In the genomic region with DNA sequence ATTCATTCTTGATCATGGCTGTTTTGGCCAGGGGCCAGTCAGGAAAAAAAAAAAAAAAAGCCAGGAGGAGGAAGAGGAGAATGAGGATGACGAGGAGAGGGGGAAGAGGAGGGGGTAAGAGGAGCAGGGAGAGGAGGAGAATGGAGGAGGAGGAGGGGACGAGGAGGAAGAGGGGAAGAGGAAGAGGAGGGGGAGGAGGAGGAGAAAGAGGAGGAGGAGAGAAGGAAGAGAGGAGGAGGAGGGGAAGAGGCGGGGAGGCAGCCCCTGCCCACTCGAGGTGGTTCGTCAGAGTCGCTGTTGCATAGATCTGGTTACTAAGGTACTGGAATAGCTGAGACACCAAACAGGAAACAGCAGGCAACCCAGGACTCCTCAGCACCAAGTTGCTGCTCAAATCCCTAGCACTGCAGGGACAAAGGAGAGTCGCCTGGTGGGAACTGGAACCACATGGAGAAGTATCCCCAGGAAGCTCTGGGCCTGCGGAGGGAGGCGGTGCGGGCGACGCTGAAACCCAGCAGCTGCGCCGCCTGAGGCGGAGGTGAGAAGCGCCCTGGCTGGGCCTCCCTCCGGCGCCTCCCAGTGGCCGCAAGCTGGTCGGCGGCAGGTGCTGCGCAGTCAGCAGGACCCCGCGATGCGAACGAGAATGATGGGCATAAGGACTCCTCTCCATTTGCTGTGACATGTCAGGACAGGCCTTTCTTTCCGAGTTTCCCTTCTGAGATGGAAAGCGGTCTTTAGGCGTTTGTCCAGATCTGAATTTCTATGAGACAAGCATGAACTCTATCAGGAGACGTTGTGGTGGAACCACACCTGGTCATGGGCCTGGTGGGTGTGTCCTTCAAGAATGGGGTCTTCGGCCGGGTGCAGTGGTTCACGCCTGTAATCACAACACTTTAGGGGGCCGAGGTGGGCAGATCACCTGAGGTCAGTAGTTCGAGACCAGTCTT, we compare ENCODE assay signal across 8 cellular contexts. TPM values are rescaled to one million over a fixed set of nuclear protein-coding genes. Genes with fewer than 3 reads are reported as not detected.
DNase-seq lines count a peak whose midpoint lies in the region; ATAC-seq and TF ChIP-seq lines count a peak whose summit lies in the region.

No MANE protein-coding gene starts in this region.

- peak overlapping the region; percentile 12; the same call in 1 of the 2 replicates for H3K9ac ChIP-seq in HUES64 (ENCODE audit: low read depth, low read length)

- H3K27ac ChIP-seq in HUES64 (ENCODE audit: low read depth, low read length) = peak overlapping the region; percentile 5; the same call in 1 of the 2 replicates
- H3K27ac ChIP-seq in gastroesophageal sphincter = peak overlapping the region in 3 of 4 donors; percentile 67 to 76 (median 67)

- WGBS in HUES64 = 19% methylated on average over 35 of the region's 35 CpGs
- WGBS in gastroesophageal sphincter (ENCODE audit: low coverage in 1 of 2), 2 donors = 0 to 17% methylated on average over 6 to 11 of the region's 35 CpGs

- TF ChIP-seq CTCF in AG10803 (conservative IDR thresholded peaks at IDR 0.05; ENCODE audit: low read length) = peak; percentile 96
- peak; percentile 94 to 95 (median 94) for TF ChIP-seq CTCF in gastroesophageal sphincter (IDR thresholded peaks at IDR 0.05)

- H3K4me3 ChIP-seq in AG10803 (ENCODE audit: low read length) = peak overlapping the region; percentile 44
- H3K4me3 ChIP-seq in HUES64 (ENCODE audit: low read length) = peak overlapping the region; percentile 40
- H3K4me3 ChIP-seq in gastroesophageal sphincter = peak overlapping the region; percentile 1 to 42

- TF ChIP-seq POLR2A in gastroesophageal sphincter (IDR thresholded peaks at IDR 0.05) = no peak

- H3K36me3 ChIP-seq in HUES64 (ENCODE audit: insufficient read depth, low read length) (no peaks in the 10 kb centered on the region), gastroesophageal sphincter (no peaks in the 10 kb centered on the region)

- no peaks in the 10 kb centered on the region for H3K9me3 ChIP-seq in HUES64 (ENCODE audit: insufficient read depth, low read depth, low read length)
- H3K9me3 ChIP-seq in gastroesophageal sphincter = no peaks in the 10 kb centered on the region

- H3K27me3 ChIP-seq in HUES64 (ENCODE audit: insufficient read depth, low read length) (no peaks in the 10 kb centered on the region), gastroesophageal sphincter (peaks cover 4% of the 10 kb centered on the region)

- DNase-seq in AG10803 (ENCODE audit: low read depth) (peak; percentile 75), SHP77 treated with DMSO at 0.1 percent for 48 hours (lab: John Stamatoyannopoulos, UW) (peak; percentile 64), non-pigmented ciliary epithelial cell (ENCODE audit: low read depth) (peak; percentile 17), stromal cell of bone marrow (ENCODE audit: low read depth) (peak; percentile 56)
- DNase-seq in activated naive CD4-positive, alpha-beta T cell treated with Interleukin-2 at 50 U/mL for 16 hours = peak; percentile 80

- peaks cover 24% of the 10 kb centered on the region for H3K4me1 ChIP-seq in HUES64 (ENCODE audit: insufficient read depth, low read length)
- H3K4me1 ChIP-seq in gastroesophageal sphincter = peaks cover 0 to 21% (median 14%) of the 10 kb centered on the region in 3 donors

- no peak for TF ChIP-seq EP300 in gastroesophageal sphincter (IDR thresholded peaks at IDR 0.05)

- peak; percentile 79 for ATAC-seq in GM19328 (IDR thresholded peaks at IDR 0.05; ENCODE audit: unreplicated experiment)
- ATAC-seq in gastroesophageal sphincter = peak; percentile 93

RNA-seq across cellular contexts. Expression of gene FAM240A, which starts 17.5 kb away (rescaled TPM):
- polyA plus RNA-seq in HUES64 (2013, experiment 1 of 2) = not detected
- polyA plus RNA-seq in HUES64 (2013, experiment 2 of 2) = not detected
- not detected for total RNA-seq in gastroesophageal sphincter

Comparison
In these comparisons a context has a peak if more than half of its experiments do, and no peak if none do; other contexts are left out.
1. Peak in every context shown above with its lines: DNase-seq, ATAC-seq, H3K4me3 ChIP-seq and H3K27ac ChIP-seq.
2. DNase-seq: peak in every context shown above with its lines; median percentile 80 in activated naive CD4-positive, alpha-beta T cell treated with Interleukin-2 at 50 U/mL for 16 hours; 75 in AG10803; 64 in SHP77 treated with DMSO at 0.1 percent for 48 hours; 56 in stromal cell of bone marrow; 17 in non-pigmented ciliary epithelial cell.